11 cellular contexts compared by ENCODE assay signal in genomic region chr2:6946722-6947121, GRCh38. TPM values are rescaled to one million over a fixed set of nuclear protein-coding genes. Genes with fewer than 3 reads are reported as not detected.
A peak's percentile ranks its signal among the peaks of the same experiment; 100 is the strongest.
DNase-seq lines count a peak whose midpoint lies in the region; ATAC-seq and TF ChIP-seq lines count a peak whose summit lies in the region.
"Had no signal": no experiment of that assay in that cellular context is flagged by ENCODE, and none has a peak within 500 bp of the region (broad histone marks: within the 10 kb centered on the region; RNA-seq: fewer than 3 reads in every experiment).

No MANE protein-coding gene starts in this region.

- H3F3A ChIP-seq in PC-3 (ENCODE audit: low read length, unreplicated experiment): no peaks in the 10 kb centered on the region

- WGBS in prostate gland: 41% methylated on average over 2 of the region's 2 CpGs

- no peaks in the 10 kb centered on the region for H3K9me2 ChIP-seq in PC-3 (replicated peaks; ENCODE audit: low read length)

- H3K9ac ChIP-seq in PC-3 (ENCODE audit: low read length): peak overlapping the region; percentile 59

- peak overlapping the region; percentile 59 for H3K4me2 ChIP-seq in PC-3 (ENCODE audit: low read length)

- no TSS peak for BruUV-seq in PC-3 (replicated peaks; lab: Mats Ljungman, UMichigan)

- CTCF ChIA-PET in PC-3 (lab: Charles Lee): no interaction called here

- peak; percentile 96 for ATAC-seq in PC-3
- no peak for ATAC-seq in HG02610 (IDR thresholded peaks at IDR 0.05; ENCODE audit: unreplicated experiment)
- no peak for ATAC-seq in HG02798 (IDR thresholded peaks at IDR 0.05; ENCODE audit: poor library complexity, unreplicated experiment)
- ATAC-seq: HCT116 had no signal

- H3K27ac ChIP-seq in PC-3 (ENCODE audit: low read length) (peak overlapping the region; percentile 88), prostate gland (no peak overlapping the region), SJCRH30 (no peak overlapping the region)

- H3K9me3 ChIP-seq in PC-3 (ENCODE audit: low read length) (no peaks in the 10 kb centered on the region), prostate gland (no peaks in the 10 kb centered on the region), SJCRH30 (replicated peaks) (no peaks in the 10 kb centered on the region)
- H3K9me3 ChIP-seq: spleen had no signal

- H3K79me2 ChIP-seq in PC-3 (ENCODE audit: low read length): no peaks in the 10 kb centered on the region

- peak overlapping the region; percentile 26; the same call in 1 of the 2 replicates for H3K4me3 ChIP-seq in PC-3 (ENCODE audit: low read length)
- no peak overlapping the region for H3K4me3 ChIP-seq in prostate gland
- H3K4me3 ChIP-seq in SJCRH30: no peak overlapping the region
- H3K4me3 ChIP-seq: spleen had no signal

- no peaks in the 10 kb centered on the region for H4K20me1 ChIP-seq in PC-3 (ENCODE audit: low read length)

- H3K4me1 ChIP-seq in PC-3 (ENCODE audit: insufficient read depth, low read length) (peaks cover 20% of the 10 kb centered on the region), prostate gland (replicated peaks) (no peaks in the 10 kb centered on the region), SJCRH30 (no peaks in the 10 kb centered on the region)

- no peak for TF ChIP-seq POLR2A in prostate gland (IDR thresholded peaks at IDR 0.05)

- peak; percentile 81 for DNase-seq in EH (ENCODE audit: low read depth)
- peak; percentile 91 for DNase-seq in PC-3
- DNase-seq in dermis blood vessel endothelial cell: peak; percentile 11
- DNase-seq in prostate gland (ENCODE audit: low spot score): peak; percentile 3
- DNase-seq in SJCRH30: no peak
- no peak for DNase-seq in activated naive CD4-positive, alpha-beta T cell (lab: John Stamatoyannopoulos, UW)
- DNase-seq: activated CD4-positive, alpha-beta T cell treated with anti-CD3 and anti-CD28 coated beads, Interleukin-2, amount 10 ng/mL, durations not matched to agents 24 days and 14 days; spleen had no signal

- H3K36me3 ChIP-seq in PC-3 (ENCODE audit: low read depth, low read length) (no peaks in the 10 kb centered on the region), prostate gland (no peaks in the 10 kb centered on the region), SJCRH30 (no peaks in the 10 kb centered on the region)

- H3K27me3 ChIP-seq in PC-3 (ENCODE audit: low read length): no peaks in the 10 kb centered on the region
- H3K27me3 ChIP-seq in prostate gland (replicated peaks; ENCODE audit: insufficient read depth): no peaks in the 10 kb centered on the region
- H3K27me3 ChIP-seq in SJCRH30: no peaks in the 10 kb centered on the region
- H3K27me3 ChIP-seq: spleen had no signal

- TF ChIP-seq CTCF in PC-3 (conservative IDR thresholded peaks at IDR 0.05; ENCODE audit: low read depth, low read length) (no peak), prostate gland (IDR thresholded peaks at IDR 0.05) (no peak)

- no peak overlapping the region for H2AFZ ChIP-seq in PC-3 (ENCODE audit: low read length)

- POLR2A ChIA-PET in PC-3 (lab: Charles Lee; ENCODE audit: unreplicated experiment): interaction anchor here (0.5 kb wide), 1 partner anchor 65 kb away, joined by 3 read pairs; no protein-coding TSS in a partner anchor

- intact Hi-C loops in PC-3 (cut with micrococcal nuclease) (loop anchor here (1.0 to 2.0 kb wide), 2 partner anchors 31 to 64 kb away; no protein-coding TSS in a partner anchor), prostate gland (cut with DNase I) (no loop called here)

RNA-seq across cellular contexts. Expression of gene RNF144A, which starts 29.5 kb away (rescaled TPM):
- total RNA-seq in PC-3 (2014; rRNA removed): 9.5 and 13.1 TPM in 2 replicates
- total RNA-seq in dermis blood vessel endothelial cell: 23.6 and 25.2 TPM in 2 replicates
- 10 to 100 TPM in 1 of 2 donors, 1 to 10 TPM in 1; 9.1 to 27.9 TPM for total RNA-seq in prostate gland
- total RNA-seq in SJCRH30 (2014; rRNA removed; shearing (Covaris generic)): 14.4 and 14.9 TPM in 2 replicates

Comparison
In these comparisons a context has a peak if more than half of its experiments do, and no peak if none do; other contexts are left out.
1. DNase-seq: peak in EH (single experiment), PC-3 (single experiment), dermis blood vessel endothelial cell (single experiment) and prostate gland (single experiment); none in SJCRH30 (0 of 2) and activated naive CD4-positive, alpha-beta T cell (0 of 4).